15 cellular contexts compared by ENCODE assay signal in genomic region chr6:53134601-53135235, GRCh38. TPM values are rescaled to one million over a fixed set of nuclear protein-coding genes. Genes with fewer than 3 reads are reported as not detected.
"Had no signal": no experiment of that assay in that cellular context is flagged by ENCODE, and none has a peak within 500 bp of the region (broad histone marks: within the 10 kb centered on the region; RNA-seq: fewer than 3 reads in every experiment).

No MANE protein-coding gene starts in this region.

- H3K4me1 ChIP-seq: body of pancreas, lower lobe of right lung, parathyroid adenoma, thyroid gland had no signal

- H3K9ac ChIP-seq: parathyroid adenoma had no signal

- H3K9me3 ChIP-seq: body of pancreas, lower lobe of right lung, thyroid gland had no signal

- H3K4me3 Mint-ChIP-seq: activated CD4-positive, alpha-beta T cell treated with anti-CD3 and anti-CD28 coated beads, Interleukin-2, amount 10 ng/mL, durations not matched to agents 24 days and 14 days; T-helper 2 cell treated with Interferon-gamma antibody and Interleukin-4, amounts not matched to agents 5 μg/mL and 100 μg/mL, for 36 hours had no signal

- DNase-seq: activated CD4-positive, alpha-beta T cell treated with anti-CD3 and anti-CD28 coated beads, Interleukin-2, amount 10 ng/mL, durations not matched to agents 24 days and 14 days; activated naive CD4-positive, alpha-beta T cell treated with anti-CD3 and anti-CD28 coated beads, Interleukin-2, amount 50 U/mL, for 16 hours; amniotic stem cell; body of pancreas; central memory CD4-positive, alpha-beta T cell; effector memory CD4-positive, alpha-beta T cell; lower lobe of right lung; midbrain; naive B cell; retina; thyroid gland; WERI-Rb-1 had no signal

- ATAC-seq: body of pancreas, lower lobe of right lung had no signal

- H3K27ac ChIP-seq: body of pancreas, lower lobe of right lung, parathyroid adenoma, thyroid gland, WERI-Rb-1 had no signal

- H3K4me3 ChIP-seq: body of pancreas, lower lobe of right lung, thyroid gland had no signal

- H3K36me3 ChIP-seq: lower lobe of right lung, thyroid gland, WERI-Rb-1 had no signal

- H3K27ac Mint-ChIP-seq: activated CD4-positive, alpha-beta T cell treated with anti-CD3 and anti-CD28 coated beads, Interleukin-2, amount 10 ng/mL, durations not matched to agents 24 days and 14 days; naive B cell; T-helper 2 cell treated with Interferon-gamma antibody and Interleukin-4, amounts not matched to agents 5 μg/mL and 100 μg/mL, for 36 hours had no signal

- H3K4me1 Mint-ChIP-seq: activated CD4-positive, alpha-beta T cell treated with anti-CD3 and anti-CD28 coated beads, Interleukin-2, amount 10 ng/mL, durations not matched to agents 24 days and 14 days; naive B cell had no signal

- H3K27me3 ChIP-seq: body of pancreas, thyroid gland had no signal

RNA-seq across cellular contexts. Expression of gene GCM1, which starts 13.9 kb away (rescaled TPM):
- total RNA-seq: activated CD4-positive, alpha-beta T cell treated with anti-CD3 and anti-CD28 coated beads, Interleukin-2, amount 10 ng/mL, durations not matched to agents 24 days and 14 days; lower lobe of right lung; skeletal muscle tissue; thyroid gland had no signal
